In the genomic region with DNA sequence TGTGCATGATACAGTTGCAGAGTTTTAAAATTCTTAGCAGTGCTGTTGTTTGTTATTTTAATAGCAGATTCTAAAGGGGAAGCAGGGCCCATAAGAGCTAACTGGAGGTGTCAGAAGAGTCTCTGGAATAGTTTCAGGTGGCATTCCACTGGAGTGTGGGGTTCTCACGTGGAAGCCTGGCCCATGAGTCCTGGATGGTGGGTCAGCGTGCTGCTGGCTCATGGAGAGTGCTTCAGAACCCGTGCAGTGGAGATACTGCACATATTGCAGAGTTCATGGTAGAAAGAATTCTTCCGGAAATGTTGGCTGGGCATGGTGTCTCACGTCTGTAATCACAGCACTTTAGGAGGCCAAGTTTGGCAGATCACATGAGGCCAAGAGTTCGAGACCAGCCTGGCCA, we compare ENCODE assay signal across 18 cellular contexts. TPM values are rescaled to one million over a fixed set of nuclear protein-coding genes. Genes with fewer than 3 reads are reported as not detected.
DNase-seq lines count a peak whose midpoint lies in the region; ATAC-seq and TF ChIP-seq lines count a peak whose summit lies in the region.
"Had no signal": no experiment of that assay in that cellular context is flagged by ENCODE, and none has a peak within 500 bp of the region (broad histone marks: within the 10 kb centered on the region; RNA-seq: fewer than 3 reads in every experiment).

No MANE protein-coding gene starts in this region.

- no peak for TF ChIP-seq CTCF in right atrium auricular region (IDR thresholded peaks at IDR 0.05)
- TF ChIP-seq CTCF in sigmoid colon (IDR thresholded peaks at IDR 0.05): no peak
- TF ChIP-seq CTCF in upper lobe of right lung (IDR thresholded peaks at IDR 0.05): no peak

- TF ChIP-seq POLR2A in sigmoid colon (IDR thresholded peaks at IDR 0.05): no peak

- no peak for TF ChIP-seq EP300 in sigmoid colon (IDR thresholded peaks at IDR 0.05)

- WGBS in sigmoid colon, 2 donors: 89 to 90% methylated on average over 6 of the region's 6 CpGs

- H3K9me3 ChIP-seq in right atrium auricular region (no peaks in the 10 kb centered on the region), sigmoid colon (no peaks in the 10 kb centered on the region), upper lobe of right lung (no peaks in the 10 kb centered on the region)

- H3K36me3 ChIP-seq in right atrium auricular region (peaks cover 17% of the 10 kb centered on the region), sigmoid colon (peaks cover 0 to 22% (median 13%) of the 10 kb centered on the region in 4 donors), upper lobe of right lung (peaks cover 17% of the 10 kb centered on the region)

- DNase-seq in right atrium auricular region (ENCODE audit: low spot score): no peak
- no peak for DNase-seq in cardiac septum (ENCODE audit: low spot score)
- DNase-seq in sigmoid colon: peak; percentile 38
- DNase-seq in upper lobe of right lung: peak; percentile 34
- no peak for DNase-seq in stimulated activated naive CD8-positive, alpha-beta T cell treated with anti-CD3 and anti-CD28 coated beads, Interleukin-15, Interleukin-2, amounts not matched to agents 100 U/mL and 50 U/mL, for 24 hours
- DNase-seq: CD8-positive, alpha-beta T cell; COR-L47; DMS153; DMS79 treated with DMSO at 0.1 percent for 48 hours; GDM1; GOT3; H9; HFFc6 had no signal

- ATAC-seq in upper lobe of right lung: no peak
- no peak for ATAC-seq in stimulated activated naive CD8-positive, alpha-beta T cell treated with anti-CD3 and anti-CD28 coated beads, Interleukin-15, Interleukin-2, amounts not matched to agents 100 U/mL and 50 U/mL, for 24 hours
- ATAC-seq in GM21528 (IDR thresholded peaks at IDR 0.05; ENCODE audit: low FRiP score, unreplicated experiment): no peak
- ATAC-seq in GM18907 (IDR thresholded peaks at IDR 0.05; ENCODE audit: unreplicated experiment): no peak
- ATAC-seq: CD8-positive, alpha-beta T cell had no signal

- peaks cover 0 to 43% of the 10 kb centered on the region in 2 donors for H3K4me1 ChIP-seq in right atrium auricular region
- peaks cover 0 to 20% (median 6%) of the 10 kb centered on the region in 4 donors for H3K4me1 ChIP-seq in sigmoid colon
- H3K4me1 ChIP-seq in upper lobe of right lung: peaks cover 11% of the 10 kb centered on the region

- intact Hi-C loops in cardiac septum (cut with DNase I): loop anchor here (5.0 kb wide), 1 partner anchor 46 kb away; no protein-coding TSS in a partner anchor
- intact Hi-C loops in sigmoid colon (cut with DNase I): no loop called here
- intact Hi-C loops in upper lobe of right lung (cut with DNase I): no loop called here

- H3K4me3 ChIP-seq in right atrium auricular region: no peak overlapping the region
- no peak overlapping the region for H3K4me3 ChIP-seq in sigmoid colon
- no peak overlapping the region for H3K4me3 ChIP-seq in upper lobe of right lung

- peak overlapping the region; percentile 61 to 79 for H3K27ac ChIP-seq in right atrium auricular region
- peak overlapping the region; percentile 57 for H3K27ac ChIP-seq in layer of hippocampus (ENCODE audit: low read depth, low read length)
- H3K27ac ChIP-seq in sigmoid colon: no peak overlapping the region
- H3K27ac ChIP-seq in upper lobe of right lung: no peak overlapping the region
- H3K27ac ChIP-seq: 22Rv1 had no signal

- H3K27me3 ChIP-seq in right atrium auricular region (no peaks in the 10 kb centered on the region), layer of hippocampus (ENCODE audit: control insufficient read depth, insufficient read depth, low read length) (no peaks in the 10 kb centered on the region), sigmoid colon (no peaks in the 10 kb centered on the region), upper lobe of right lung (no peaks in the 10 kb centered on the region)

RNA-seq across cellular contexts. Expression of a gene that starts 43.9 kb away (rescaled TPM):
- total RNA-seq in right atrium auricular region: 10 to 100 TPM; 18.7 to 24.6 TPM
- total RNA-seq in cardiac septum: 9.7 TPM
- 10 to 100 TPM; 15.2 to 22.4 (median 16.0) TPM for total RNA-seq in sigmoid colon
- 10 to 100 TPM in 1 of 3 donors, 1 to 10 TPM in 2; 6.6 to 12.1 (median 6.9) TPM for polyA plus RNA-seq in sigmoid colon
- total RNA-seq in upper lobe of right lung: 9.9 TPM
- polyA plus RNA-seq: CD14-positive monocyte had no signal

RNA-seq across cellular contexts. Expression of a gene that starts 59.7 kb away (rescaled TPM):
- total RNA-seq in right atrium auricular region: 10 to 100 TPM; 15.9 to 17.8 TPM
- 17.5 TPM for total RNA-seq in cardiac septum
- total RNA-seq in sigmoid colon: 10 to 100 TPM; 22.4 to 45.7 (median 29.5) TPM
- polyA plus RNA-seq in sigmoid colon: 10 to 100 TPM; 18.3 to 35.9 (median 22.8) TPM
- 25.7 TPM for total RNA-seq in upper lobe of right lung

Comparison
In these comparisons a context has a peak if more than half of its experiments do, and no peak if none do; other contexts are left out.
1. DNase-seq: peak in sigmoid colon (single experiment) and upper lobe of right lung (single experiment); none in right atrium auricular region (single experiment), cardiac septum (single experiment) and stimulated activated naive CD8-positive, alpha-beta T cell treated with anti-CD3 and anti-CD28 coated beads, Interleukin-15, Interleukin-2, amounts not matched to agents 100 U/mL and 50 U/mL, for 24 hours (single experiment).
2. H3K27ac ChIP-seq: peak in right atrium auricular region (2 of 2) and layer of hippocampus (single experiment); none in sigmoid colon (0 of 4) and upper lobe of right lung (single experiment).